In the genomic region with DNA sequence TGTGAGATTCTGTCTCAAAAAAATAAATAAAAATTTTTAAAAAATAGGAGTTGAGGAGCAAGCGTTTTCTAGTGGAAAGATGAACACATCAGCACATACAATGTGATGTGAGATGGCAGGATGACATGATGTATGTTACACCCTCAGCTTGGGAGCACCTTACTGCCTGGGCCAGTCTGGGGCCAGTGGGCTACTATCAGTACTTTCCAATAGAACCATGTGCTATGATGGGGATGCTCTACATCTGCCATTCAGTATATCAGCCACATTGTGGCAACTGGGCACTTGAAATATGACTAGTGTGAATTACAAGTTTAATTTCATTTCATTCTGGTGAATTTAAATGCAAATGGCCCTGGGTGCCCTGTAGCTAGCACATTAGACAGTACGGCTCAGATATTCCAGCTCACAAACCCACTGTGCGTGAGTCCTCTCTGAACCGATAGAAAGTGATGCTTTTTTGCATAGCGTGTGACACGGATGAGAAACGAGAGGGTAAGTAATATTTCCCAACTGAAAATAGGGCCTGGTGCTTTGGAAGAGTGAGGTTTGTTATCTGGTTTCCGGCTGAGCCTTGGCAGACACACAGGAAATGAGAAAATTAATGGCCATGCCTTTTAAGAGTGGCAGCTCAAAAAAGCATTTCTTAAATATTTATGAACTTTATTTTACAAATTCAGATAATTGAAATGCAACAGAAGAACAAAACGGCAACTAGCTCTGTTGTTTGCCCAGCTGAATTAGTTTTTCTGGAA, we compare ENCODE assay signal across 10 cellular contexts.
DNase-seq lines count a peak whose midpoint lies in the region; ATAC-seq and TF ChIP-seq lines count a peak whose summit lies in the region.
"Had no signal": no experiment of that assay in that cellular context is flagged by ENCODE, and none has a peak within 500 bp of the region (broad histone marks: within the 10 kb centered on the region; RNA-seq: fewer than 3 reads in every experiment).

No MANE protein-coding gene starts in this region.

- TF ChIP-seq CTCF in right atrium auricular region (IDR thresholded peaks at IDR 0.05) (no peak), mucosa of descending colon (IDR thresholded peaks at IDR 0.05) (no peak)

- ATAC-seq in HG03060 (IDR thresholded peaks at IDR 0.05; ENCODE audit: low read depth, unreplicated experiment) (peak; percentile 41), SK-N-SH treated with all-trans-retinoic acid at 6 μM for 48 hours (peak; percentile 26), GM19328 (IDR thresholded peaks at IDR 0.05; ENCODE audit: unreplicated experiment) (no peak), mucosa of descending colon (no peak)
- ATAC-seq: Panc1 had no signal

- no peaks in the 10 kb centered on the region for H3K9me3 ChIP-seq in right atrium auricular region
- H3K9me3 ChIP-seq in mucosa of descending colon = no peaks in the 10 kb centered on the region

- DNase-seq in NCI-H2107 treated with DMSO at 0.1 percent for 48 hours (lab: John Stamatoyannopoulos, UW; ENCODE audit: unreplicated experiment) (peak; percentile 78), NCI-H2107 (lab: John Stamatoyannopoulos, UW) (no peak), right atrium auricular region (ENCODE audit: low spot score) (no peak), SW480 (ENCODE audit: low spot score) (no peak), mucosa of descending colon (no peak)

- H3K36me3 ChIP-seq in right atrium auricular region (peaks cover 18% of the 10 kb centered on the region), mucosa of descending colon (ENCODE audit: low read depth) (no peaks in the 10 kb centered on the region)

- peak overlapping the region; percentile 40 to 67 for H3K27ac ChIP-seq in right atrium auricular region
- H3K27ac ChIP-seq: 22Rv1 had no signal

- H3K4me3 ChIP-seq in right atrium auricular region (no peak overlapping the region), mucosa of descending colon (no peak overlapping the region)

- H3K27me3 ChIP-seq in right atrium auricular region = no peaks in the 10 kb centered on the region

- H3K4me1 ChIP-seq in right atrium auricular region = peaks cover 0 to 28% of the 10 kb centered on the region in 2 donors
- peaks cover 25% of the 10 kb centered on the region for H3K4me1 ChIP-seq in mucosa of descending colon (ENCODE audit: low read depth)

- intact Hi-C loops in mucosa of descending colon (cut with DNase I, micrococcal nuclease) = no loop called here

TF ChIP-seq in SK-N-SH treated with all-trans-retinoic acid at 6 μM for 48 hours, 23 proteins besides CTCF, POLR2A, EP300 and RAD21:
- TF ChIP-seq ZFP3 (CRISPR knock-in tag; IDR thresholded peaks at IDR 0.05) (0 out of 2 replicates have a peak, but pooled peaks have one; percentile 35), TCF4 (CRISPR knock-in tag; IDR thresholded peaks at IDR 0.05; ENCODE audit: borderline replicate concordance) (peak; percentile 58; the same call in 1 of the 2 replicates), OSR1 (CRISPR knock-in tag; IDR thresholded peaks at IDR 0.05) (no peak)
- TF ChIP-seq, protein P1, sequence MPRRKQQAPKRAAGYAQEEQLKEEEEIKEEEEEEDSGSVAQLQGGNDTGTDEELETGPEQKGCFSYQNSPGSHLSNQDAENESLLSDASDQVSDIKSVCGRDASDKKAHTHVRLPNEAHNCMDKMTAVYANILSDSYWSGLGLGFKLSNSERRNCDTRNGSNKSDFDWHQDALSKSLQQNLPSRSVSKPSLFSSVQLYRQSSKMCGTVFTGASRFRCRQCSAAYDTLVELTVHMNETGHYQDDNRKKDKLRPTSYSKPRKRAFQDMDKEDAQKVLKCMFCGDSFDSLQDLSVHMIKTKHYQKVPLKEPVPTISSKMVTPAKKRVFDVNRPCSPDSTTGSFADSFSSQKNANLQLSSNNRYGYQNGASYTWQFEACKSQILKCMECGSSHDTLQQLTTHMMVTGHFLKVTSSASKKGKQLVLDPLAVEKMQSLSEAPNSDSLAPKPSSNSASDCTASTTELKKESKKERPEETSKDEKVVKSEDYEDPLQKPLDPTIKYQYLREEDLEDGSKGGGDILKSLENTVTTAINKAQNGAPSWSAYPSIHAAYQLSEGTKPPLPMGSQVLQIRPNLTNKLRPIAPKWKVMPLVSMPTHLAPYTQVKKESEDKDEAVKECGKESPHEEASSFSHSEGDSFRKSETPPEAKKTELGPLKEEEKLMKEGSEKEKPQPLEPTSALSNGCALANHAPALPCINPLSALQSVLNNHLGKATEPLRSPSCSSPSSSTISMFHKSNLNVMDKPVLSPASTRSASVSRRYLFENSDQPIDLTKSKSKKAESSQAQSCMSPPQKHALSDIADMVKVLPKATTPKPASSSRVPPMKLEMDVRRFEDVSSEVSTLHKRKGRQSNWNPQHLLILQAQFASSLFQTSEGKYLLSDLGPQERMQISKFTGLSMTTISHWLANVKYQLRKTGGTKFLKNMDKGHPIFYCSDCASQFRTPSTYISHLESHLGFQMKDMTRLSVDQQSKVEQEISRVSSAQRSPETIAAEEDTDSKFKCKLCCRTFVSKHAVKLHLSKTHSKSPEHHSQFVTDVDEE (CRISPR knock-in tag; IDR thresholded peaks at IDR 0.05) = peak; percentile 53; the same call in 1 of the 2 replicates

Comparison
In these comparisons a context has a peak if more than half of its experiments do, and no peak if none do; other contexts are left out.
1. ATAC-seq: peak in HG03060 (single experiment) and SK-N-SH treated with all-trans-retinoic acid at 6 μM for 48 hours (single experiment); none in GM19328 (single experiment) and mucosa of descending colon (single experiment).